1 cellular context compared by ENCODE assay signal in genomic region chr16:85554791-85555548, GRCh38.
TF ChIP-seq lines count a peak whose summit lies in the region.

No MANE protein-coding gene starts in this region.

TF ChIP-seq in HepG2, 621 proteins besides CTCF, POLR2A, EP300 and RAD21 (continued from another document and continues in another):
- peak; percentile 50; the same call in 1 of the 2 replicates for TF ChIP-seq PRDM10 (CRISPR knock-in tag; IDR thresholded peaks at IDR 0.05; ENCODE audit: low read depth)
- TF ChIP-seq SOX6 (IDR thresholded peaks at IDR 0.05): no peak
- no peak for TF ChIP-seq SOX6 (CRISPR knock-in tag; IDR thresholded peaks at IDR 0.05)
- no peak for TF ChIP-seq THAP9 (CRISPR knock-in tag; IDR thresholded peaks at IDR 0.05; ENCODE audit: borderline replicate concordance)
- TF ChIP-seq ZNF616 (CRISPR knock-in tag; IDR thresholded peaks at IDR 0.05; ENCODE audit: low read depth): no peak
- TF ChIP-seq NFKB2 (CRISPR knock-in tag; IDR thresholded peaks at IDR 0.05; ENCODE audit: borderline replicate concordance): peak; percentile 51; the same call in 1 of the 2 replicates
- no peak for TF ChIP-seq FOXK1 (CRISPR knock-in tag; IDR thresholded peaks at IDR 0.05; ENCODE audit: borderline replicate concordance, low read depth)
- TF ChIP-seq ZNF766 (CRISPR knock-in tag; IDR thresholded peaks at IDR 0.05; ENCODE audit: borderline replicate concordance): no peak
- 0 out of 4 replicates have a peak, but pooled peaks of 1 of the 2 experiments have one; percentile 7 for TF ChIP-seq ATF4 (CRISPR knock-in tag; IDR thresholded peaks at IDR 0.05)
- TF ChIP-seq HNRNPH1 (optimal IDR thresholded peaks at IDR 0.05; ENCODE audit: low read depth, low read length): no peak
- TF ChIP-seq IRF9 (CRISPR knock-in tag; IDR thresholded peaks at IDR 0.05; ENCODE audit: borderline replicate concordance): no peak
- TF ChIP-seq IKZF5 (CRISPR knock-in tag; IDR thresholded peaks at IDR 0.05): no peak
- no peak for TF ChIP-seq ZNF329 (CRISPR knock-in tag; IDR thresholded peaks at IDR 0.05; ENCODE audit: low read depth)
- TF ChIP-seq ZNF784 (CRISPR knock-in tag; IDR thresholded peaks at IDR 0.05; ENCODE audit: borderline replicate concordance): 0 out of 2 replicates have a peak, but pooled peaks have one; percentile 47
- no peak for TF ChIP-seq ZNF577 (CRISPR knock-in tag; IDR thresholded peaks at IDR 0.05; ENCODE audit: borderline replicate concordance, low read depth)
- no peak for TF ChIP-seq CHCHD3 (CRISPR knock-in tag; IDR thresholded peaks at IDR 0.05)
- no peak for TF ChIP-seq MEIS1 (CRISPR knock-in tag; IDR thresholded peaks at IDR 0.05; ENCODE audit: borderline replicate concordance)
- TF ChIP-seq MAZ (IDR thresholded peaks at IDR 0.05; ENCODE audit: borderline replicate concordance, low read depth, low read length): no peak
- peak; percentile 63; the same call in 1 of the 2 replicates for TF ChIP-seq MAZ (CRISPR knock-in tag; IDR thresholded peaks at IDR 0.05; ENCODE audit: low read depth)
- TF ChIP-seq JARID2 (CRISPR knock-in tag; IDR thresholded peaks at IDR 0.05; ENCODE audit: insufficient replicate concordance): no peak
- TF ChIP-seq ZNF574 (CRISPR knock-in tag; IDR thresholded peaks at IDR 0.05): peak; percentile 6; the same call in 1 of the 2 replicates
- TF ChIP-seq ATF5 (CRISPR knock-in tag; IDR thresholded peaks at IDR 0.05; ENCODE audit: low read depth): no peak
- no peak for TF ChIP-seq ZNF557 (CRISPR knock-in tag; IDR thresholded peaks at IDR 0.05)
- TF ChIP-seq SOX13 (IDR thresholded peaks at IDR 0.05): no peak
- TF ChIP-seq SOX13 (CRISPR knock-in tag; conservative IDR thresholded peaks at IDR 0.05 in 1 of 2, IDR thresholded peaks at IDR 0.05 in 1 of 2): peak in 1 of 2 experiments; percentile 38; a peak in 1 of 4 replicates
- no peak for TF ChIP-seq ETS1 (CRISPR knock-in tag; IDR thresholded peaks at IDR 0.05)
- TF ChIP-seq RNF219 (CRISPR knock-in tag; IDR thresholded peaks at IDR 0.05): no peak
- no peak for TF ChIP-seq REST (IDR thresholded peaks at IDR 0.05; ENCODE audit: borderline replicate concordance in 1 of 2, low read depth in 1 of 2, low read length in 2 of 2)
- 0 out of 2 replicates have a peak, but pooled peaks have one; percentile 2 for TF ChIP-seq ZBTB25 (CRISPR knock-in tag; IDR thresholded peaks at IDR 0.05)
- peak; percentile 40 for TF ChIP-seq AGO2 (optimal IDR thresholded peaks at IDR 0.05; ENCODE audit: low read depth, low read length)
